Comparison of ENCODE assay signal across 9 cellular contexts in genomic region chr6:43060755-43061633, GRCh38. TPM values are rescaled to one million over a fixed set of nuclear protein-coding genes. Genes with fewer than 3 reads are reported as not detected.
DNase-seq lines count a peak whose midpoint lies in the region; ATAC-seq and TF ChIP-seq lines count a peak whose summit lies in the region.
"Had no signal": no experiment of that assay in that cellular context is flagged by ENCODE, and none has a peak within 500 bp of the region (broad histone marks: within the 10 kb centered on the region; RNA-seq: fewer than 3 reads in every experiment).

No MANE protein-coding gene starts in this region.

- TF ChIP-seq CTCF in CD4-positive, alpha-beta T cell (IDR thresholded peaks at IDR 0.05), result no peak
- TF ChIP-seq CTCF in OCI-LY1 (IDR thresholded peaks at IDR 0.05; ENCODE audit: low read length) (no peak), endothelial cell (IDR thresholded peaks at IDR 0.05; ENCODE audit: unreplicated experiment) (no peak), osteocyte (IDR thresholded peaks at IDR 0.05) (no peak)

- H3K27me3 Mint-ChIP-seq in CD4-positive, alpha-beta T cell, result no peaks in the 10 kb centered on the region
- H3K27me3 Mint-ChIP-seq in endothelial cell (ENCODE audit: unreplicated experiment) (peaks cover 5% of the 10 kb centered on the region), osteocyte (ENCODE audit: unreplicated experiment) (no peaks in the 10 kb centered on the region)

- peaks cover 61% of the 10 kb centered on the region for H3K36me3 Mint-ChIP-seq in CD4-positive, alpha-beta T cell (ENCODE audit: low read depth)
- H3K36me3 Mint-ChIP-seq in endothelial cell (ENCODE audit: low read depth, unreplicated experiment) (peaks cover 31% of the 10 kb centered on the region), osteocyte (ENCODE audit: unreplicated experiment) (peaks cover 24% of the 10 kb centered on the region)

- peaks cover 12% of the 10 kb centered on the region for H3K79me2 ChIP-seq in OCI-LY1 (ENCODE audit: insufficient read depth, low read length)

- no peaks in the 10 kb centered on the region for H3K9me2 ChIP-seq in OCI-LY1 (ENCODE audit: low read depth, low read length)

- H3K27ac ChIP-seq in CD4-positive, alpha-beta T cell (ENCODE audit: low read depth, low read length), result no peak overlapping the region
- H3K27ac ChIP-seq in OCI-LY1 (ENCODE audit: low read depth, low read length, poor library complexity, severe bottlenecking), result no peak overlapping the region
- no peak overlapping the region for H3K27ac ChIP-seq in effector memory CD4-positive, alpha-beta T cell (ENCODE audit: insufficient read depth, low read length, poor library complexity, severe bottlenecking)

- no peaks in the 10 kb centered on the region for H3K27me3 ChIP-seq in CD4-positive, alpha-beta T cell (ENCODE audit: control insufficient read depth, insufficient read depth, low read length)
- no peaks in the 10 kb centered on the region for H3K27me3 ChIP-seq in OCI-LY1 (ENCODE audit: insufficient read depth, low read length)
- H3K27me3 ChIP-seq in effector memory CD4-positive, alpha-beta T cell (replicated peaks; ENCODE audit: control insufficient read depth, insufficient read depth, low read length, poor library complexity, severe bottlenecking), result no peaks in the 10 kb centered on the region

- DNase-seq in CD4-positive, alpha-beta T cell, result no peak
- DNase-seq in endothelial cell (ENCODE audit: low spot score) (no peak), osteocyte (ENCODE audit: extremely low spot score, unreplicated experiment) (no peak), iPS-NIHi7 (ENCODE audit: extremely low spot score) (no peak)
- no peak for DNase-seq in effector memory CD4-positive, alpha-beta T cell
- DNase-seq in stimulated activated CD4-positive, alpha-beta T cell treated with anti-CD3 and anti-CD28 coated beads, Interleukin-4, amount 100 ng/mL, for 1 hour, result no peak
- DNase-seq: head of caudate nucleus had no signal

- H3F3A ChIP-seq in OCI-LY1 (ENCODE audit: insufficient read depth, low read length), result no peaks in the 10 kb centered on the region

- peaks cover 42% of the 10 kb centered on the region for H3K4me1 Mint-ChIP-seq in CD4-positive, alpha-beta T cell (ENCODE audit: low read depth)
- H3K4me1 Mint-ChIP-seq in endothelial cell (ENCODE audit: unreplicated experiment) (peaks cover 29% of the 10 kb centered on the region), osteocyte (ENCODE audit: unreplicated experiment) (peaks cover 31% of the 10 kb centered on the region)

- peak overlapping the region; percentile 100; the same call in 1 of the 2 replicates for H3K4me2 ChIP-seq in OCI-LY1 (ENCODE audit: low read length)

- H2AFZ ChIP-seq in OCI-LY1 (ENCODE audit: low read length), result no peak overlapping the region

- peaks cover 20% of the 10 kb centered on the region for H3K4me1 ChIP-seq in OCI-LY1 (ENCODE audit: insufficient read depth, low read length, severe bottlenecking)
- H3K4me1 ChIP-seq in effector memory CD4-positive, alpha-beta T cell (ENCODE audit: control insufficient read depth, insufficient read depth, low read length, poor library complexity, severe bottlenecking), result peaks cover 22% of the 10 kb centered on the region

- H3K9me3 ChIP-seq in CD4-positive, alpha-beta T cell (ENCODE audit: control insufficient read depth, low read length), result no peaks in the 10 kb centered on the region
- H3K9me3 ChIP-seq in OCI-LY1 (ENCODE audit: low read length), result no peaks in the 10 kb centered on the region
- H3K9me3 ChIP-seq in effector memory CD4-positive, alpha-beta T cell (ENCODE audit: control insufficient read depth, low read length), result no peaks in the 10 kb centered on the region

- CTCF ChIA-PET in CD4-positive, alpha-beta T cell (lab: Charles Lee), result interaction anchor here (1.4 kb wide), 1 partner anchor 83 kb away, joined by 4 read pairs; no protein-coding TSS in a partner anchor

- H3K4me3 ChIP-seq in OCI-LY1 (ENCODE audit: low read depth, low read length, poor library complexity, severe bottlenecking), result peak overlapping the region; percentile 96
- H3K4me3 ChIP-seq in effector memory CD4-positive, alpha-beta T cell (ENCODE audit: insufficient read depth, low read depth, low read length, poor library complexity, severe bottlenecking), result no peak overlapping the region

- intact Hi-C loops in CD4-positive, alpha-beta T cell (cut with DNase I, micrococcal nuclease), result no loop called here

- peaks cover 8% of the 10 kb centered on the region; the same call in 1 of the 2 replicates for H3K36me3 ChIP-seq in OCI-LY1 (ENCODE audit: insufficient read depth, low read length)
- peaks cover 15% of the 10 kb centered on the region for H3K36me3 ChIP-seq in effector memory CD4-positive, alpha-beta T cell (ENCODE audit: control insufficient read depth, insufficient read depth, low read length)

- POLR2A ChIA-PET in CD4-positive, alpha-beta T cell (lab: Charles Lee), result interaction anchor here (1.5 kb wide), 1 partner anchor 131 kb away, joined by 6 read pairs; the partner anchor contains the start of gene CNPY3

- H3K9ac ChIP-seq in OCI-LY1 (ENCODE audit: low read length), result peak overlapping the region; percentile 97; the same call in 1 of the 2 replicates

- ATAC-seq in CD4-positive, alpha-beta T cell (ENCODE audit: poor library complexity), result no peak
- no peak for ATAC-seq in GM19397 (IDR thresholded peaks at IDR 0.05; ENCODE audit: unreplicated experiment)

- H4K20me1 ChIP-seq in OCI-LY1 (ENCODE audit: insufficient read depth, low read length), result no peaks in the 10 kb centered on the region

- peak overlapping the region; percentile 91 for H3K4me3 Mint-ChIP-seq in CD4-positive, alpha-beta T cell
- H3K4me3 Mint-ChIP-seq in endothelial cell (ENCODE audit: unreplicated experiment), result peak overlapping the region; percentile 99
- peak overlapping the region; percentile 95 for H3K4me3 Mint-ChIP-seq in osteocyte (ENCODE audit: unreplicated experiment)

- H3K27ac Mint-ChIP-seq in CD4-positive, alpha-beta T cell, result peak overlapping the region; percentile 96
- H3K27ac Mint-ChIP-seq in endothelial cell (ENCODE audit: unreplicated experiment) (peak overlapping the region; percentile 84), osteocyte (ENCODE audit: unreplicated experiment) (peak overlapping the region; percentile 50)

- no peaks in the 10 kb centered on the region for H3K9me3 Mint-ChIP-seq in CD4-positive, alpha-beta T cell
- H3K9me3 Mint-ChIP-seq in endothelial cell (ENCODE audit: unreplicated experiment) (no peaks in the 10 kb centered on the region), osteocyte (ENCODE audit: unreplicated experiment) (no peaks in the 10 kb centered on the region)

RNA-seq across cellular contexts. Expression of gene KLC4, which starts 1.6 kb away (rescaled TPM):
- total RNA-seq in CD4-positive, alpha-beta T cell, result 10 to 100 TPM; 39.6 to 40.8 TPM
- total RNA-seq in endothelial cell (ENCODE audit: unreplicated experiment) (41.4 TPM), osteocyte (39.0 and 44.5 TPM in 2 replicates)

RNA-seq across cellular contexts. Expression of gene MRPL2, which starts 1.8 kb away (rescaled TPM):
- total RNA-seq in CD4-positive, alpha-beta T cell, result 10 to 100 TPM; 42.8 to 48.0 TPM
- 39.7 TPM for total RNA-seq in endothelial cell (ENCODE audit: unreplicated experiment)
- total RNA-seq in osteocyte, result 50.7 and 55.2 TPM in 2 replicates

RNA-seq across cellular contexts. Expression of gene CUL7, which starts 7.3 kb away (rescaled TPM):
- 1 to 10 TPM; 5.9 to 6.9 TPM for total RNA-seq in CD4-positive, alpha-beta T cell
- total RNA-seq in endothelial cell (ENCODE audit: unreplicated experiment) (42.2 TPM), osteocyte (59.9 and 62.3 TPM in 2 replicates)

RNA-seq across cellular contexts. Expression of gene PTK7, which starts 15.1 kb away (rescaled TPM):
- 1 to 10 TPM; 1.2 to 1.6 TPM for total RNA-seq in CD4-positive, alpha-beta T cell
- total RNA-seq in endothelial cell (ENCODE audit: unreplicated experiment) (208 TPM), osteocyte (183 and 189 TPM in 2 replicates)

RNA-seq across cellular contexts. Expression of gene RRP36, which starts 39.6 kb away (rescaled TPM):
- total RNA-seq in CD4-positive, alpha-beta T cell, result 10 to 100 TPM; 17.2 to 17.7 TPM
- total RNA-seq in endothelial cell (ENCODE audit: unreplicated experiment) (82.1 TPM), osteocyte (58.1 and 66.2 TPM in 2 replicates)
